In the genomic region with DNA sequence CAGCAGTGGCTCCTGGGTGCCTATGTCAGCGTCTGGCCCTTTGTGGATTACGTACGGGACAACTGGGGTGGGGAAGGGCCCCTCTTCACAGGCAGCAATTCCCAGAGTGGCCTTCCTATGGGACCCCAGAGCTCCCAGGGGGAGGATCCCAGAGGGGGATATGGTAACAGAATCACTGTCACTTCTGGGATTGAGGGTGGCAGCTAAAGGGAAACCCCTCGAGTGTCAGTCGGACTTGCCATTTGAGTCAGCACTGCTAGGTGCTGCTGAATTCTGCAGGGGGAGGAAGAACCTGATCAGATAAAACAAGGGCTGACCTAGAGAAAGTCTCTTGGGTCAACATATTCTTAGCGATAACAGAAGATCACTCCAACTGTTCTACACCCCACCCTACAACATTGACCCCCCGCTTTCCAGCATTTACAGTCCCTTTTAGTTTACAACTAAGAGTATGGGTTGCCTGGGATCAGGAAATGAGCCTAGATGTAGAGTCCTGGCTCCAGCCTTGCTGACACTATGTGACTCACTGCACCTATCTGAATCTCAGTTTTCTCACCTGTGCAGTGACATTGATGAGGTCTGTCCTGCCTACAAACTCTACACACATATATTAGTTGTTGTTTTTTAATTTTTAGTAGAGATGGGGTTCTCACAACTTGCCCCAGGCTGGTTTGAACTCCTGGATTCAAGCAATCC, we compare ENCODE assay signal across 2 cellular contexts.
TF ChIP-seq lines count a peak whose summit lies in the region.

No MANE protein-coding gene starts in this region.

TF ChIP-seq in GM12878, 131 proteins besides CTCF, POLR2A, EP300 and RAD21 (continues in another document):
- TF ChIP-seq SIN3A (IDR thresholded peaks at IDR 0.05; ENCODE audit: low read depth, low read length) (no peak), CEBPB (IDR thresholded peaks at IDR 0.05; ENCODE audit: borderline replicate concordance in 1 of 2, low read depth in 2 of 2, low read length in 2 of 2) (no peak), IKZF2 (IDR thresholded peaks at IDR 0.05) (peak; percentile 100), IKZF1 (conservative IDR thresholded peaks at IDR 0.05) (peak; percentile 100), FOXM1 (IDR thresholded peaks at IDR 0.05; ENCODE audit: low read depth, low read length) (peak; percentile 84), HCFC1 (IDR thresholded peaks at IDR 0.05; ENCODE audit: low read length) (no peak), KLF5 (IDR thresholded peaks at IDR 0.05; ENCODE audit: partially characterized antibody) (peak; percentile 69), NFIC (IDR thresholded peaks at IDR 0.05; ENCODE audit: low read depth, low read length) (peak; percentile 93), TAF1 (IDR thresholded peaks at IDR 0.05; ENCODE audit: borderline replicate concordance, low read depth, low read length) (peak; percentile 54; the same call in 1 of the 2 replicates), NR2C1 (IDR thresholded peaks at IDR 0.05) (no peak), FOS (IDR thresholded peaks at IDR 0.05; ENCODE audit: borderline replicate concordance, extremely low read depth, insufficient read length) (no peak), STAT1 (conservative IDR thresholded peaks at IDR 0.05) (no peak), CHD2 (IDR thresholded peaks at IDR 0.05; ENCODE audit: borderline replicate concordance, low read depth, low read length) (no peak; the same call in 1 of the 2 replicates), MTA2 (IDR thresholded peaks at IDR 0.05; ENCODE audit: low read depth) (peak; percentile 88), SMC3 (IDR thresholded peaks at IDR 0.05; ENCODE audit: borderline replicate concordance, low read length) (peak; percentile 38; the same call in 1 of the 2 replicates), RCOR1 (conservative IDR thresholded peaks at IDR 0.05; ENCODE audit: low read depth, low read length) (no peak), BHLHE40 (IDR thresholded peaks at IDR 0.05; ENCODE audit: borderline replicate concordance in 1 of 2, low read depth in 2 of 2, low read length in 1 of 2) (0 out of 4 replicates have a peak, but pooled peaks of 1 of the 2 experiments have one; percentile 31), SUZ12 (IDR thresholded peaks at IDR 0.05; ENCODE audit: unreplicated experiment) (no peak), EED (IDR thresholded peaks at IDR 0.05; ENCODE audit: low read depth) (peak; percentile 100), PAX8 (IDR thresholded peaks at IDR 0.05) (no peak)
- TF ChIP-seq, protein P1, sequence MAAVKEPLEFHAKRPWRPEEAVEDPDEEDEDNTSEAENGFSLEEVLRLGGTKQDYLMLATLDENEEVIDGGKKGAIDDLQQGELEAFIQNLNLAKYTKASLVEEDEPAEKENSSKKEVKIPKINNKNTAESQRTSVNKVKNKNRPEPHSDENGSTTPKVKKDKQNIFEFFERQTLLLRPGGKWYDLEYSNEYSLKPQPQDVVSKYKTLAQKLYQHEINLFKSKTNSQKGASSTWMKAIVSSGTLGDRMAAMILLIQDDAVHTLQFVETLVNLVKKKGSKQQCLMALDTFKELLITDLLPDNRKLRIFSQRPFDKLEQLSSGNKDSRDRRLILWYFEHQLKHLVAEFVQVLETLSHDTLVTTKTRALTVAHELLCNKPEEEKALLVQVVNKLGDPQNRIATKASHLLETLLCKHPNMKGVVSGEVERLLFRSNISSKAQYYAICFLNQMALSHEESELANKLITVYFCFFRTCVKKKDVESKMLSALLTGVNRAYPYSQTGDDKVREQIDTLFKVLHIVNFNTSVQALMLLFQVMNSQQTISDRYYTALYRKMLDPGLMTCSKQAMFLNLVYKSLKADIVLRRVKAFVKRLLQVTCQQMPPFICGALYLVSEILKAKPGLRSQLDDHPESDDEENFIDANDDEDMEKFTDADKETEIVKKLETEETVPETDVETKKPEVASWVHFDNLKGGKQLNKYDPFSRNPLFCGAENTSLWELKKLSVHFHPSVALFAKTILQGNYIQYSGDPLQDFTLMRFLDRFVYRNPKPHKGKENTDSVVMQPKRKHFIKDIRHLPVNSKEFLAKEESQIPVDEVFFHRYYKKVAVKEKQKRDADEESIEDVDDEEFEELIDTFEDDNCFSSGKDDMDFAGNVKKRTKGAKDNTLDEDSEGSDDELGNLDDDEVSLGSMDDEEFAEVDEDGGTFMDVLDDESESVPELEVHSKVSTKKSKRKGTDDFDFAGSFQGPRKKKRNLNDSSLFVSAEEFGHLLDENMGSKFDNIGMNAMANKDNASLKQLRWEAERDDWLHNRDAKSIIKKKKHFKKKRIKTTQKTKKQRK (IDR thresholded peaks at IDR 0.05; ENCODE audit: low read depth, low read length): no peak
- TF ChIP-seq, protein P2, sequence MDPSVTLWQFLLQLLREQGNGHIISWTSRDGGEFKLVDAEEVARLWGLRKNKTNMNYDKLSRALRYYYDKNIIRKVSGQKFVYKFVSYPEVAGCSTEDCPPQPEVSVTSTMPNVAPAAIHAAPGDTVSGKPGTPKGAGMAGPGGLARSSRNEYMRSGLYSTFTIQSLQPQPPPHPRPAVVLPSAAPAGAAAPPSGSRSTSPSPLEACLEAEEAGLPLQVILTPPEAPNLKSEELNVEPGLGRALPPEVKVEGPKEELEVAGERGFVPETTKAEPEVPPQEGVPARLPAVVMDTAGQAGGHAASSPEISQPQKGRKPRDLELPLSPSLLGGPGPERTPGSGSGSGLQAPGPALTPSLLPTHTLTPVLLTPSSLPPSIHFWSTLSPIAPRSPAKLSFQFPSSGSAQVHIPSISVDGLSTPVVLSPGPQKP (IDR thresholded peaks at IDR 0.05; ENCODE audit: low read depth, low read length): 0 out of 2 replicates have a peak, but pooled peaks have one; percentile 22
- TF ChIP-seq, protein P3, sequence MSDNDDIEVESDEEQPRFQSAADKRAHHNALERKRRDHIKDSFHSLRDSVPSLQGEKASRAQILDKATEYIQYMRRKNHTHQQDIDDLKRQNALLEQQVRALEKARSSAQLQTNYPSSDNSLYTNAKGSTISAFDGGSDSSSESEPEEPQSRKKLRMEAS (IDR thresholded peaks at IDR 0.05; ENCODE audit: low read depth, low read length): no peak
- TF ChIP-seq, protein P4, sequence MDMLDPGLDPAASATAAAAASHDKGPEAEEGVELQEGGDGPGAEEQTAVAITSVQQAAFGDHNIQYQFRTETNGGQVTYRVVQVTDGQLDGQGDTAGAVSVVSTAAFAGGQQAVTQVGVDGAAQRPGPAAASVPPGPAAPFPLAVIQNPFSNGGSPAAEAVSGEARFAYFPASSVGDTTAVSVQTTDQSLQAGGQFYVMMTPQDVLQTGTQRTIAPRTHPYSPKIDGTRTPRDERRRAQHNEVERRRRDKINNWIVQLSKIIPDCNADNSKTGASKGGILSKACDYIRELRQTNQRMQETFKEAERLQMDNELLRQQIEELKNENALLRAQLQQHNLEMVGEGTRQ (IDR thresholded peaks at IDR 0.05; ENCODE audit: borderline replicate concordance, low read depth, low read length): no peak
- TF ChIP-seq, protein P5, sequence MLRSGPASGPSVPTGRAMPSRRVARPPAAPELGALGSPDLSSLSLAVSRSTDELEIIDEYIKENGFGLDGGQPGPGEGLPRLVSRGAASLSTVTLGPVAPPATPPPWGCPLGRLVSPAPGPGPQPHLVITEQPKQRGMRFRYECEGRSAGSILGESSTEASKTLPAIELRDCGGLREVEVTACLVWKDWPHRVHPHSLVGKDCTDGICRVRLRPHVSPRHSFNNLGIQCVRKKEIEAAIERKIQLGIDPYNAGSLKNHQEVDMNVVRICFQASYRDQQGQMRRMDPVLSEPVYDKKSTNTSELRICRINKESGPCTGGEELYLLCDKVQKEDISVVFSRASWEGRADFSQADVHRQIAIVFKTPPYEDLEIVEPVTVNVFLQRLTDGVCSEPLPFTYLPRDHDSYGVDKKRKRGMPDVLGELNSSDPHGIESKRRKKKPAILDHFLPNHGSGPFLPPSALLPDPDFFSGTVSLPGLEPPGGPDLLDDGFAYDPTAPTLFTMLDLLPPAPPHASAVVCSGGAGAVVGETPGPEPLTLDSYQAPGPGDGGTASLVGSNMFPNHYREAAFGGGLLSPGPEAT (IDR thresholded peaks at IDR 0.05; ENCODE audit: low read depth): peak; percentile 99

TF ChIP-seq in HepG2, 621 proteins besides CTCF, POLR2A, EP300 and RAD21 (continues in another document):
- TF ChIP-seq, protein P6, sequence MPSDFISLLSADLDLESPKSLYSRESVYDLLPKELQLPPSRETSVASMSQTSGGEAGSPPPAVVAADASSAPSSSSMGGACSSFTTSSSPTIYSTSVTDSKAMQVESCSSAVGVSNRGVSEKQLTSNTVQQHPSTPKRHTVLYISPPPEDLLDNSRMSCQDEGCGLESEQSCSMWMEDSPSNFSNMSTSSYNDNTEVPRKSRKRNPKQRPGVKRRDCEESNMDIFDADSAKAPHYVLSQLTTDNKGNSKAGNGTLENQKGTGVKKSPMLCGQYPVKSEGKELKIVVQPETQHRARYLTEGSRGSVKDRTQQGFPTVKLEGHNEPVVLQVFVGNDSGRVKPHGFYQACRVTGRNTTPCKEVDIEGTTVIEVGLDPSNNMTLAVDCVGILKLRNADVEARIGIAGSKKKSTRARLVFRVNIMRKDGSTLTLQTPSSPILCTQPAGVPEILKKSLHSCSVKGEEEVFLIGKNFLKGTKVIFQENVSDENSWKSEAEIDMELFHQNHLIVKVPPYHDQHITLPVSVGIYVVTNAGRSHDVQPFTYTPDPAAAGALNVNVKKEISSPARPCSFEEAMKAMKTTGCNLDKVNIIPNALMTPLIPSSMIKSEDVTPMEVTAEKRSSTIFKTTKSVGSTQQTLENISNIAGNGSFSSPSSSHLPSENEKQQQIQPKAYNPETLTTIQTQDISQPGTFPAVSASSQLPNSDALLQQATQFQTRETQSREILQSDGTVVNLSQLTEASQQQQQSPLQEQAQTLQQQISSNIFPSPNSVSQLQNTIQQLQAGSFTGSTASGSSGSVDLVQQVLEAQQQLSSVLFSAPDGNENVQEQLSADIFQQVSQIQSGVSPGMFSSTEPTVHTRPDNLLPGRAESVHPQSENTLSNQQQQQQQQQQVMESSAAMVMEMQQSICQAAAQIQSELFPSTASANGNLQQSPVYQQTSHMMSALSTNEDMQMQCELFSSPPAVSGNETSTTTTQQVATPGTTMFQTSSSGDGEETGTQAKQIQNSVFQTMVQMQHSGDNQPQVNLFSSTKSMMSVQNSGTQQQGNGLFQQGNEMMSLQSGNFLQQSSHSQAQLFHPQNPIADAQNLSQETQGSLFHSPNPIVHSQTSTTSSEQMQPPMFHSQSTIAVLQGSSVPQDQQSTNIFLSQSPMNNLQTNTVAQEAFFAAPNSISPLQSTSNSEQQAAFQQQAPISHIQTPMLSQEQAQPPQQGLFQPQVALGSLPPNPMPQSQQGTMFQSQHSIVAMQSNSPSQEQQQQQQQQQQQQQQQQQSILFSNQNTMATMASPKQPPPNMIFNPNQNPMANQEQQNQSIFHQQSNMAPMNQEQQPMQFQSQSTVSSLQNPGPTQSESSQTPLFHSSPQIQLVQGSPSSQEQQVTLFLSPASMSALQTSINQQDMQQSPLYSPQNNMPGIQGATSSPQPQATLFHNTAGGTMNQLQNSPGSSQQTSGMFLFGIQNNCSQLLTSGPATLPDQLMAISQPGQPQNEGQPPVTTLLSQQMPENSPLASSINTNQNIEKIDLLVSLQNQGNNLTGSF (CRISPR knock-in tag; IDR thresholded peaks at IDR 0.05): 0 out of 2 replicates have a peak, but pooled peaks have one; percentile 5
- TF ChIP-seq ZNF713 (CRISPR knock-in tag; IDR thresholded peaks at IDR 0.05): 0 out of 2 replicates have a peak, but pooled peaks have one; percentile 27
- TF ChIP-seq KMT2B (CRISPR knock-in tag; IDR thresholded peaks at IDR 0.05): 0 out of 2 replicates have a peak, but pooled peaks have one; percentile 1
- TF ChIP-seq KDM5A (IDR thresholded peaks at IDR 0.05; ENCODE audit: borderline replicate concordance, low read length): 0 out of 2 replicates have a peak, but pooled peaks have one; percentile 34
- TF ChIP-seq KLF15 (CRISPR knock-in tag; IDR thresholded peaks at IDR 0.05; ENCODE audit: borderline replicate concordance): 0 out of 2 replicates have a peak, but pooled peaks have one; percentile 10
- TF ChIP-seq, protein P7, sequence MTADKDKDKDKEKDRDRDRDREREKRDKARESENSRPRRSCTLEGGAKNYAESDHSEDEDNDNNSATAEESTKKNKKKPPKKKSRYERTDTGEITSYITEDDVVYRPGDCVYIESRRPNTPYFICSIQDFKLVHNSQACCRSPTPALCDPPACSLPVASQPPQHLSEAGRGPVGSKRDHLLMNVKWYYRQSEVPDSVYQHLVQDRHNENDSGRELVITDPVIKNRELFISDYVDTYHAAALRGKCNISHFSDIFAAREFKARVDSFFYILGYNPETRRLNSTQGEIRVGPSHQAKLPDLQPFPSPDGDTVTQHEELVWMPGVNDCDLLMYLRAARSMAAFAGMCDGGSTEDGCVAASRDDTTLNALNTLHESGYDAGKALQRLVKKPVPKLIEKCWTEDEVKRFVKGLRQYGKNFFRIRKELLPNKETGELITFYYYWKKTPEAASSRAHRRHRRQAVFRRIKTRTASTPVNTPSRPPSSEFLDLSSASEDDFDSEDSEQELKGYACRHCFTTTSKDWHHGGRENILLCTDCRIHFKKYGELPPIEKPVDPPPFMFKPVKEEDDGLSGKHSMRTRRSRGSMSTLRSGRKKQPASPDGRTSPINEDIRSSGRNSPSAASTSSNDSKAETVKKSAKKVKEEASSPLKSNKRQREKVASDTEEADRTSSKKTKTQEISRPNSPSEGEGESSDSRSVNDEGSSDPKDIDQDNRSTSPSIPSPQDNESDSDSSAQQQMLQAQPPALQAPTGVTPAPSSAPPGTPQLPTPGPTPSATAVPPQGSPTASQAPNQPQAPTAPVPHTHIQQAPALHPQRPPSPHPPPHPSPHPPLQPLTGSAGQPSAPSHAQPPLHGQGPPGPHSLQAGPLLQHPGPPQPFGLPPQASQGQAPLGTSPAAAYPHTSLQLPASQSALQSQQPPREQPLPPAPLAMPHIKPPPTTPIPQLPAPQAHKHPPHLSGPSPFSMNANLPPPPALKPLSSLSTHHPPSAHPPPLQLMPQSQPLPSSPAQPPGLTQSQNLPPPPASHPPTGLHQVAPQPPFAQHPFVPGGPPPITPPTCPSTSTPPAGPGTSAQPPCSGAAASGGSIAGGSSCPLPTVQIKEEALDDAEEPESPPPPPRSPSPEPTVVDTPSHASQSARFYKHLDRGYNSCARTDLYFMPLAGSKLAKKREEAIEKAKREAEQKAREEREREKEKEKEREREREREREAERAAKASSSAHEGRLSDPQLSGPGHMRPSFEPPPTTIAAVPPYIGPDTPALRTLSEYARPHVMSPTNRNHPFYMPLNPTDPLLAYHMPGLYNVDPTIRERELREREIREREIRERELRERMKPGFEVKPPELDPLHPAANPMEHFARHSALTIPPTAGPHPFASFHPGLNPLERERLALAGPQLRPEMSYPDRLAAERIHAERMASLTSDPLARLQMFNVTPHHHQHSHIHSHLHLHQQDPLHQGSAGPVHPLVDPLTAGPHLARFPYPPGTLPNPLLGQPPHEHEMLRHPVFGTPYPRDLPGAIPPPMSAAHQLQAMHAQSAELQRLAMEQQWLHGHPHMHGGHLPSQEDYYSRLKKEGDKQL (CRISPR knock-in tag; IDR thresholded peaks at IDR 0.05; ENCODE audit: low read depth): no peak
- peak; percentile 63; the same call in 1 of the 2 replicates for TF ChIP-seq ZNF510 (CRISPR knock-in tag; IDR thresholded peaks at IDR 0.05; ENCODE audit: low read depth)
- peak; percentile 56; the same call in 1 of the 2 replicates for TF ChIP-seq BRD4 (CRISPR knock-in tag; IDR thresholded peaks at IDR 0.05)
- TF ChIP-seq ARID2 (CRISPR knock-in tag; IDR thresholded peaks at IDR 0.05; ENCODE audit: borderline replicate concordance): 0 out of 2 replicates have a peak, but pooled peaks have one; percentile 3
- TF ChIP-seq, protein P8, sequence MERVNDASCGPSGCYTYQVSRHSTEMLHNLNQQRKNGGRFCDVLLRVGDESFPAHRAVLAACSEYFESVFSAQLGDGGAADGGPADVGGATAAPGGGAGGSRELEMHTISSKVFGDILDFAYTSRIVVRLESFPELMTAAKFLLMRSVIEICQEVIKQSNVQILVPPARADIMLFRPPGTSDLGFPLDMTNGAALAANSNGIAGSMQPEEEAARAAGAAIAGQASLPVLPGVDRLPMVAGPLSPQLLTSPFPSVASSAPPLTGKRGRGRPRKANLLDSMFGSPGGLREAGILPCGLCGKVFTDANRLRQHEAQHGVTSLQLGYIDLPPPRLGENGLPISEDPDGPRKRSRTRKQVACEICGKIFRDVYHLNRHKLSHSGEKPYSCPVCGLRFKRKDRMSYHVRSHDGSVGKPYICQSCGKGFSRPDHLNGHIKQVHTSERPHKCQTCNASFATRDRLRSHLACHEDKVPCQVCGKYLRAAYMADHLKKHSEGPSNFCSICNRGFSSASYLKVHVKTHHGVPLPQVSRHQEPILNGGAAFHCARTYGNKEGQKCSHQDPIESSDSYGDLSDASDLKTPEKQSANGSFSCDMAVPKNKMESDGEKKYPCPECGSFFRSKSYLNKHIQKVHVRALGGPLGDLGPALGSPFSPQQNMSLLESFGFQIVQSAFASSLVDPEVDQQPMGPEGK (CRISPR knock-in tag; IDR thresholded peaks at IDR 0.05): peak; percentile 46; the same call in 1 of the 2 replicates
- no peak for TF ChIP-seq ZNF891 (CRISPR knock-in tag; IDR thresholded peaks at IDR 0.05)
